20 cellular contexts compared by ENCODE assay signal in genomic region chr17:12320286-12320685, GRCh38.
DNase-seq lines count a peak whose midpoint lies in the region; TF ChIP-seq lines count a peak whose summit lies in the region.
"Had no signal": no experiment of that assay in that cellular context is flagged by ENCODE, and none has a peak within 500 bp of the region (broad histone marks: within the 10 kb centered on the region; RNA-seq: fewer than 3 reads in every experiment).

No MANE protein-coding gene starts in this region.

- H3K27me3 ChIP-seq in AG04450 (ENCODE audit: control insufficient read depth, insufficient read depth, low read length) (no peaks in the 10 kb centered on the region), ascending aorta (no peaks in the 10 kb centered on the region), vagina (no peaks in the 10 kb centered on the region), breast epithelium (no peaks in the 10 kb centered on the region)
- H3K27me3 ChIP-seq: heart right ventricle, stomach, uterus had no signal

- CTCF ChIA-PET in AG04450 (lab: Charles Lee) = no interaction called here

- POLR2A ChIA-PET in AG04450 (lab: Yijun Ruan, JAX) = no interaction called here

- peak overlapping the region; percentile 39 for H3K27ac ChIP-seq in AG04450 (ENCODE audit: low read depth, low read length)
- H3K27ac ChIP-seq in ascending aorta = peak overlapping the region; percentile 89 to 90
- no peak overlapping the region for H3K27ac ChIP-seq in vagina
- H3K27ac ChIP-seq in breast epithelium = no peak overlapping the region
- H3K27ac ChIP-seq: heart right ventricle, psoas muscle, SJCRH30, uterus, WERI-Rb-1 had no signal

- TF ChIP-seq POLR2A in vagina (IDR thresholded peaks at IDR 0.05) (no peak), breast epithelium (IDR thresholded peaks at IDR 0.05) (no peak)

- H3K4me3 ChIP-seq in AG04450 (ENCODE audit: low read depth, low read length) (no peak overlapping the region), ascending aorta (no peak overlapping the region), vagina (no peak overlapping the region), breast epithelium (no peak overlapping the region)
- H3K4me3 ChIP-seq: heart right ventricle, psoas muscle, SJCRH30, smooth muscle cell, stomach, uterus had no signal

- H3K36me3 ChIP-seq in ascending aorta (no peaks in the 10 kb centered on the region), vagina (no peaks in the 10 kb centered on the region), breast epithelium (no peaks in the 10 kb centered on the region)
- H3K36me3 ChIP-seq: heart right ventricle, SJCRH30, stomach, uterus, WERI-Rb-1 had no signal

- TF ChIP-seq CTCF in AG04450 (IDR thresholded peaks at IDR 0.05; ENCODE audit: low read depth, low read length) = no peak
- no peak for TF ChIP-seq CTCF in ascending aorta (IDR thresholded peaks at IDR 0.05)
- no peak for TF ChIP-seq CTCF in vagina (IDR thresholded peaks at IDR 0.05)
- no peak for TF ChIP-seq CTCF in breast epithelium (IDR thresholded peaks at IDR 0.05)

- H3K9me3 ChIP-seq in AG04450 (ENCODE audit: control insufficient read depth, insufficient read depth, low read length) (no peaks in the 10 kb centered on the region; the same call in 1 of the 2 replicates), ascending aorta (no peaks in the 10 kb centered on the region), vagina (no peaks in the 10 kb centered on the region), breast epithelium (no peaks in the 10 kb centered on the region)
- H3K9me3 ChIP-seq: psoas muscle, SJCRH30, stomach, uterus had no signal

- DNase-seq in AG04450 (ENCODE audit: low read depth, low spot score) (peak; percentile 55), H4 (ENCODE audit: low spot score) (peak; percentile 12), ascending aorta (ENCODE audit: low spot score in 2 of 2) (no peak), myocyte (ENCODE audit: low read depth) (peak; percentile 36), vagina (ENCODE audit: extremely low spot score in 2 of 2) (no peak), mesenteric fat pad (ENCODE audit: low spot score) (no peak), breast epithelium (ENCODE audit: low spot score in 2 of 2) (no peak), middle frontal gyrus (ENCODE audit: extremely low spot score, low spot score) (no peak)
- DNase-seq: activated CD8-positive, alpha-beta memory T cell treated with anti-CD3 and anti-CD28 coated beads, Interleukin-2, amount 50 U/mL, for 48 hours; CD8-positive, alpha-beta memory T cell; DND-41; heart right ventricle; NCI-H1417; NK-92 treated with Interleukin-12 subunit alpha and Interleukin-12 subunit beta, amount 100 ng/mL, for 24 hours; psoas muscle; SJCRH30; stomach; WERI-Rb-1 had no signal

- intact Hi-C loops in ascending aorta (cut with DNase I) = no loop called here
- intact Hi-C loops in vagina (cut with DNase I) = no loop called here
- intact Hi-C loops in breast epithelium (cut with DNase I; ENCODE audit: low total_unique reads) = no loop called here

- H3K4me1 ChIP-seq in ascending aorta (peaks cover 0 to 22% of the 10 kb centered on the region in 2 donors), vagina (no peaks in the 10 kb centered on the region), breast epithelium (no peaks in the 10 kb centered on the region)
- H3K4me1 ChIP-seq: psoas muscle, SJCRH30, stomach, uterus had no signal

Comparison
In these comparisons a context has a peak if more than half of its experiments do, and no peak if none do; other contexts are left out.
1. DNase-seq: peak in AG04450 (single experiment), H4 (single experiment) and myocyte (single experiment); none in ascending aorta (0 of 2), vagina (0 of 2), mesenteric fat pad (single experiment), breast epithelium (0 of 2) and middle frontal gyrus (single experiment).
2. H3K27ac ChIP-seq: peak in AG04450 (single experiment) and ascending aorta (2 of 2); none in vagina (single experiment) and breast epithelium (0 of 2).